8 cellular contexts compared by ENCODE assay signal in the genomic region with DNA sequence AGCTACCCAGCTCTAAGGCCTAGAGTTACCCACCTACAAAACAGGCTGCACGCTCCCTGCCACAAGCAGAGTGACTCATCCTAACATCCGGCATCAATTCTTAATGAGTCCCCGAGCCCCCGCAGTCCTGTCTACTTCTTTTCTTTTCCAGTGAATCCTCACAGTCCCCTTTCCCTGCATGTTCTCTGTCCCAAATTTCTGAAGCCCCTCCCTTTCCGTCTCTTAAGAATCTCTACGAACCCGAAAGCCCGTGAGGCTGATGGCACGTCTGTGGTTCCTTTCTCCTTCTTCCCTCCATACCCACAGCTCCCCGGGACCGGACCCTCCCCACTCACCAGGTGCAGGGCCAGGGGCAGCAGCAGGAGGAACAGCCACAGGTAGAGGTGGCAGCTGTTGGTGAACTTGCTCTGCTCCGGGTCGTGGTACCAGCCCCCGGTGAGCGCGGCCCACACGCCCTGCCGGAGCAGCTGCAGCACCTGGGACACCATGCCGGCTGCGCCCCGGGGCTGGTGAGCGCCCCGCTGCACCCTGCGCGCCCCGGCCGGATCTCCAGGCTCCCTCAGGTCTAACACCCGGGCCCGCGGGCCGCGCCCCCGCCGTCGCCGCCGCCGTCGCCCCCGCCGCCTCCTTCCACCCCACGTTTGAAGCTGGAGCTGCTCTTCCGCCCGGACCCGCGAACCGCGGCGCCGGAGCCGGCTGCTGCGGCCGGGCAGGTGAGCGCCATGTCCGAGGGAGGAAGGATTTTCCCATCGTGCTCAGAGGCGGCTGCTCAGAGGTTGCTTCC. TPM values are rescaled to one million over a fixed set of nuclear protein-coding genes. Genes with fewer than 3 reads are reported as not detected.
DNase-seq lines count a peak whose midpoint lies in the region; ATAC-seq and TF ChIP-seq lines count a peak whose summit lies in the region.

A gene with protein sequence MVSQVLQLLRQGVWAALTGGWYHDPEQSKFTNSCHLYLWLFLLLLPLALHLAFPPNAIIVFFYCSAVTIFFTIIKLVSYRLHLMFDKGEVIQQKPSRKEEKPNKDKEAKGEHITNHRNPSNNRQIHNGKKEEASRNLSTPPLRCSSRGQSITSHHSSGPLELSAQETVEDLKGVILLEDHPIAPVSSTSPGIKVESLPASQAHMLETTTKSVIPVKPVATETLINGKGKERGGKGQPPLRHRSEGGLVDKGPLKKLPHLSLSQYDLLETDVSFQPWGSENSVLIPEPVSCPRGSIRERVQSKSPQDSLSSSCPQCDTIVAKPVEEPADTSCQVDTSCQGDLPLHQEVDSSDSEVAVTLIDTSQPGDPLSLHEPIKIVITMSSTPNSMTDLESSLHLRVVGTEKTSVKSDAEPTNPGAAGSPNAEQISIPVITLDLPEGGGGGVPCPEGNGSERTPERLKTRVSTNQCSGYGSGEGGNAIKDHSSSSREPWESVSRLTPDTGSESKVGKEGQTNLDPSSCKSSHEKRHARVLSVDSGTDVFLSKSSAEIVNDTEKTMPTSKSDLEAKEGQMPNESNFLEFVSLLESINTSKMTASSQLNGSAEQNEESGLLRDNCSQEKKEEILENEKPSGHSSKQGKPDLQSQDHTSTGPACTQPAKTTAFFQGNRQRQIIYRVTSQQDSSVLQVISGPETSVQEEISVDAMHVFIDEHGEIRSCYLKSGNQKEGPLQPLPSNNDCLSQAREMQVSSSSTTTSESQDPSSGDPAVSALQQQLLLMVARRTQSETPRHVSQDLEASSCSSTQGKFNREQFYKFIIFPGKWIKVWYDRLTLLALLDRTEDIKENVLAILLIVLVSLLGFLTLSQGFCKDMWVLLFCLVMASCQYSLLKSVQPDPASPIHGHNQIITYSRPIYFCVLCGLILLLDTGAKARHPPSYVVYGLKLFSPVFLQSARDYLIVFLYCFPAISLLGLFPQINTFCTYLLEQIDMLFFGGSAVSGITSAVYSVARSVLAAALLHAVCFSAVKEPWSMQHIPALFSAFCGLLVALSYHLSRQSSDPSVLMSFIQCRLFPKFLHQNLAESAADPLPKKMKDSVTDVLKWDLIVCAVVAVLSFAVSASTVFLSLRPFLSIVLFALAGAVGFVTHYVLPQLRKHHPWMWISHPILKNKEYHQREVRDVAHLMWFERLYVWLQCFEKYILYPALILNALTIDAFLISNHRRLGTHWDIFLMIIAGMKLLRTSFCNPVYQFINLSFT (N-terminal part only) (minus strand): TSS at position 735 of the 784 bp plus-strand sequence. CDS start 247 bp downstream, at position 488.

- ATAC-seq in GM21717 (IDR thresholded peaks at IDR 0.05; ENCODE audit: unreplicated experiment): peak; percentile 98
- ATAC-seq in heart left ventricle: peak in 2 of 4 donors; percentile 75 to 83
- ATAC-seq in upper lobe of right lung: peak; percentile 92

- H3K36me3 ChIP-seq in SJCRH30: no peaks in the 10 kb centered on the region
- H3K36me3 ChIP-seq in heart left ventricle: no peaks in the 10 kb centered on the region
- no peaks in the 10 kb centered on the region for H3K36me3 ChIP-seq in upper lobe of right lung

- intact Hi-C loops in heart left ventricle (cut with DNase I): no loop called here
- intact Hi-C loops in posterior vena cava (cut with DNase I): no loop called here
- intact Hi-C loops in upper lobe of right lung (cut with DNase I): no loop called here

- in situ Hi-C loops in KBM-7 (cut with MboI; ENCODE audit: low pct_unique_long_range_greater_than_20kb, low sequenced_read_pairs): no loop called here

- no peak for TF ChIP-seq POLR2A in heart left ventricle (IDR thresholded peaks at IDR 0.05)

- H3K4me3 ChIP-seq in SJCRH30 (peak within 1 kb of the TSS; percentile 61), heart left ventricle (peak within 1 kb of the TSS; percentile 42 to 72 (median 58)), upper lobe of right lung (peak within 1 kb of the TSS; percentile 59)

- H3K9me3 ChIP-seq in SJCRH30 (replicated peaks) (no peaks in the 10 kb centered on the region), heart left ventricle (no peaks in the 10 kb centered on the region), upper lobe of right lung (no peaks in the 10 kb centered on the region)

- H3K27ac ChIP-seq in SJCRH30 (no peak within 1 kb of the TSS), heart left ventricle (no peak within 1 kb of the TSS), upper lobe of right lung (no peak within 1 kb of the TSS)

- 2 to 6% (median 4%) methylated on average over 26 to 57 of the region's 57 CpGs for WGBS in heart left ventricle, 4 donors

- H3K4me1 ChIP-seq in SJCRH30 (no peaks in the 10 kb centered on the region), heart left ventricle (peaks cover 0 to 14% (median 7%) of the 10 kb centered on the region in 12 donors), upper lobe of right lung (peaks cover 5% of the 10 kb centered on the region)

- TF ChIP-seq CTCF in heart left ventricle (IDR thresholded peaks at IDR 0.05): no peak
- no peak for TF ChIP-seq CTCF in upper lobe of right lung (IDR thresholded peaks at IDR 0.05)

- H3K27me3 ChIP-seq in SJCRH30: no peaks in the 10 kb centered on the region
- H3K27me3 ChIP-seq in heart left ventricle: peaks cover 0 to 31% (median 9%) of the 10 kb centered on the region in 9 donors
- peaks cover 6% of the 10 kb centered on the region for H3K27me3 ChIP-seq in upper lobe of right lung

- DNase-seq in Daoy (ENCODE audit: low read depth): peak; percentile 85
- peak; percentile 45 for DNase-seq in KBM-7
- peak; percentile 44 to 60 for DNase-seq in SJCRH30
- peak; percentile 74 for DNase-seq in activated naive CD4-positive, alpha-beta T cell treated with anti-CD3 and anti-CD28 coated beads, Interleukin-2, amount 50 U/mL, for 16 hours
- DNase-seq in heart left ventricle: peak in 2 of 5 donors; percentile 34
- DNase-seq in posterior vena cava (ENCODE audit: low spot score): no peak
- peak; percentile 81 for DNase-seq in upper lobe of right lung

RNA-seq across cellular contexts. Expression of the gene that starts here (rescaled TPM):
- 9.9 and 15.0 TPM in 2 replicates for total RNA-seq in Daoy (2014; rRNA removed; shearing (Covaris generic))
- total RNA-seq in SJCRH30 (2014; rRNA removed; shearing (Covaris generic)): 3.5 and 4.5 TPM in 2 replicates
- 1 to 10 TPM in 8 of 9 donors, under 1 TPM in 1; 0.90 to 5.3 (median 2.3) TPM for total RNA-seq in heart left ventricle
- polyA plus RNA-seq in heart left ventricle: under 1 TPM; 0.27 to 0.32 TPM
- 10 to 100 TPM; 12.9 to 16.8 TPM for total RNA-seq in posterior vena cava
- 6.8 TPM for total RNA-seq in upper lobe of right lung
